1 cellular context compared by ENCODE assay signal in the genomic region with DNA sequence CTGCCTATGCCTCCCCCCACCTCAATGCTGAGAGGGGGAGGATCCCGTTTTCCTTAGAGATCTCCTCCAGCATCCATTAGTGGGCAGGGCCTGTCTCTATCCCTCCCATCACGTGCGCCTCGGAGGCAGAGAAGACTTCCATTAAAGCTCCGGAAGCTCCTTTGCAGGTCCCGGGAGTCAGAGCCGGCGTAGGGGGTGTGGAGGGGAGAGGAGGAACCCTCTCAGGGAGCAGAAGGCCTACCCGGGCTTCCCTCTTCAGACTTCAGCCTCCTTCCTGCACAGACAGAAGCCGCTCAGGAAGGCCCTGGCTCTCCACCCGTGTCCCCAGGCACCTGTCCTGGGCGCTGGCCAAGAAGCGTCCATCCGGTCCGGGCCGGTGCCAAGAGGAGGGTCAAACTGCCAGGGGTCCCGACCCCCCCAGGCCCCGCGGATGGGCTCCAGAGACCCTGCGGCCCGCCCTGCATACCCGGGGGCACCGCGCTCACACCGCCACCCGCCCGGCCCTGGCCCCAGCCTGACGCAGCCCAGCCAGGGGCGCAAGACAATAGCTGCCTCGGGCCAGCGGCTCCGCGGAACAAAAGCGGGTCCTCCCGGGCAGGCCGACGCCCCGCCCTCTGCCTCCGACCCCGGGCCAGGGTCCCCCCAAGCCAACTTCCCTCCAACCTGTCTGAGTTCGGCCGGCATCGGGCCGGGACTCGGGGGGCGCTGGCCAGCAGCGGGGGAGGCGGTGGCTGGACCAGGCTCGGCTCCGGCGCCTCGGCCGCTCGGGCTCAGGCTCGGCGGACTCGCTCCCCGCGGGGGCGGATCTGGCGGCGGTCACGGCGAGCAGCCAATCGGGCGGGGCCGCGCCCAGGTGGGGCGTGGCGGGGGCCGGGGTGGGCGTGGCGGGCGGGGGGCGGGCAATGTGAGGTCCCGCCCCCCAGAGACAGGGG.
TF ChIP-seq lines count a peak whose summit lies in the region.

No MANE protein-coding gene starts in this region.

TF ChIP-seq in K562, 482 proteins besides CTCF, POLR2A, EP300 and RAD21 (continued from another document and continues in another):
- no peak for TF ChIP-seq E2F5 (CRISPR knock-in tag; IDR thresholded peaks at IDR 0.05)
- no peak for TF ChIP-seq TGIF2 (CRISPR knock-in tag; IDR thresholded peaks at IDR 0.05)
- TF ChIP-seq GATAD2A (IDR thresholded peaks at IDR 0.05): peak; percentile 100
- TF ChIP-seq HMGN3 (IDR thresholded peaks at IDR 0.05; ENCODE audit: borderline replicate concordance, extremely low read depth, insufficient read length, low read depth, low read length): no peak
- no peak for TF ChIP-seq ZNF280A (IDR thresholded peaks at IDR 0.05; ENCODE audit: low read depth, partially characterized antibody)
- TF ChIP-seq HOXB6 (CRISPR knock-in tag; IDR thresholded peaks at IDR 0.05; ENCODE audit: borderline replicate concordance): no peak
- TF ChIP-seq SMAD4 (CRISPR knock-in tag; conservative IDR thresholded peaks at IDR 0.05): peak; percentile 84; the same call in 1 of the 2 replicates
- TF ChIP-seq, protein P1, sequence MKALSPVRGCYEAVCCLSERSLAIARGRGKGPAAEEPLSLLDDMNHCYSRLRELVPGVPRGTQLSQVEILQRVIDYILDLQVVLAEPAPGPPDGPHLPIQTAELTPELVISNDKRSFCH (CRISPR knock-in tag; IDR thresholded peaks at IDR 0.05): no peak
- TF ChIP-seq, protein P1 (tag; IDR thresholded peaks at IDR 0.05): peak; percentile 83
- peak; percentile 33 for TF ChIP-seq HCFC1 (IDR thresholded peaks at IDR 0.05; ENCODE audit: low read depth, low read length)
- 0 out of 2 replicates have a peak, but pooled peaks have one; percentile 65 for TF ChIP-seq ZNF76 (CRISPR knock-in tag; IDR thresholded peaks at IDR 0.05; ENCODE audit: borderline replicate concordance)
- TF ChIP-seq, protein P2, sequence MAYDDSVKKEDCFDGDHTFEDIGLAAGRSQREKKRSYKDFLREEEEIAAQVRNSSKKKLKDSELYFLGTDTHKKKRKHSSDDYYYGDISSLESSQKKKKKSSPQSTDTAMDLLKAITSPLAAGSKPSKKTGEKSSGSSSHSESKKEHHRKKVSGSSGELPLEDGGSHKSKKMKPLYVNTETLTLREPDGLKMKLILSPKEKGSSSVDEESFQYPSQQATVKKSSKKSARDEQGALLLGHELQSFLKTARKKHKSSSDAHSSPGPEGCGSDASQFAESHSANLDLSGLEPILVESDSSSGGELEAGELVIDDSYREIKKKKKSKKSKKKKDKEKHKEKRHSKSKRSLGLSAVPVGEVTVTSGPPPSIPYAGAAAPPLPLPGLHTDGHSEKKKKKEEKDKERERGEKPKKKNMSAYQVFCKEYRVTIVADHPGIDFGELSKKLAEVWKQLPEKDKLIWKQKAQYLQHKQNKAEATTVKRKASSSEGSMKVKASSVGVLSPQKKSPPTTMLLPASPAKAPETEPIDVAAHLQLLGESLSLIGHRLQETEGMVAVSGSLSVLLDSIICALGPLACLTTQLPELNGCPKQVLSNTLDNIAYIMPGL (CRISPR knock-in tag; IDR thresholded peaks at IDR 0.05): peak; percentile 27; the same call in 1 of the 2 replicates
- peak; percentile 97 for TF ChIP-seq PHB (CRISPR knock-in tag; IDR thresholded peaks at IDR 0.05)
- peak; percentile 79 for TF ChIP-seq SOX6 (IDR thresholded peaks at IDR 0.05)
- no peak for TF ChIP-seq ZNF695 (CRISPR knock-in tag; IDR thresholded peaks at IDR 0.05)
- TF ChIP-seq ARID2 (IDR thresholded peaks at IDR 0.05): no peak
- TF ChIP-seq FIP1L1 (IDR thresholded peaks at IDR 0.05; ENCODE audit: low read depth, low read length, poor library complexity, severe bottlenecking): peak; percentile 97
- peak; percentile 74 for TF ChIP-seq KDM5B (IDR thresholded peaks at IDR 0.05; ENCODE audit: insufficient replicate concordance, low read depth, low read length)
- no peak; the same call in 1 of the 2 replicates for TF ChIP-seq ZSCAN32 (CRISPR knock-in tag; IDR thresholded peaks at IDR 0.05)
- peak; percentile 84; the same call in 1 of the 2 replicates for TF ChIP-seq ZFPM2 (CRISPR knock-in tag; IDR thresholded peaks at IDR 0.05)
- peak in 1 of 2 experiments; percentile 47; a peak in 1 of 4 replicates for TF ChIP-seq MLLT1 (IDR thresholded peaks at IDR 0.05)
- TF ChIP-seq TRIM28 (IDR thresholded peaks at IDR 0.05): no peak; the same call in 1 of the 2 replicates
- 0 out of 2 replicates have a peak, but pooled peaks have one; percentile 7 for TF ChIP-seq RFX5 (IDR thresholded peaks at IDR 0.05; ENCODE audit: low read depth, low read length)
- TF ChIP-seq MYNN (IDR thresholded peaks at IDR 0.05): no peak
- no peak for TF ChIP-seq MYNN (CRISPR knock-in tag; IDR thresholded peaks at IDR 0.05)
- TF ChIP-seq ZEB2 (IDR thresholded peaks at IDR 0.05): peak; percentile 41; the same call in 1 of the 2 replicates
- TF ChIP-seq, protein P3, sequence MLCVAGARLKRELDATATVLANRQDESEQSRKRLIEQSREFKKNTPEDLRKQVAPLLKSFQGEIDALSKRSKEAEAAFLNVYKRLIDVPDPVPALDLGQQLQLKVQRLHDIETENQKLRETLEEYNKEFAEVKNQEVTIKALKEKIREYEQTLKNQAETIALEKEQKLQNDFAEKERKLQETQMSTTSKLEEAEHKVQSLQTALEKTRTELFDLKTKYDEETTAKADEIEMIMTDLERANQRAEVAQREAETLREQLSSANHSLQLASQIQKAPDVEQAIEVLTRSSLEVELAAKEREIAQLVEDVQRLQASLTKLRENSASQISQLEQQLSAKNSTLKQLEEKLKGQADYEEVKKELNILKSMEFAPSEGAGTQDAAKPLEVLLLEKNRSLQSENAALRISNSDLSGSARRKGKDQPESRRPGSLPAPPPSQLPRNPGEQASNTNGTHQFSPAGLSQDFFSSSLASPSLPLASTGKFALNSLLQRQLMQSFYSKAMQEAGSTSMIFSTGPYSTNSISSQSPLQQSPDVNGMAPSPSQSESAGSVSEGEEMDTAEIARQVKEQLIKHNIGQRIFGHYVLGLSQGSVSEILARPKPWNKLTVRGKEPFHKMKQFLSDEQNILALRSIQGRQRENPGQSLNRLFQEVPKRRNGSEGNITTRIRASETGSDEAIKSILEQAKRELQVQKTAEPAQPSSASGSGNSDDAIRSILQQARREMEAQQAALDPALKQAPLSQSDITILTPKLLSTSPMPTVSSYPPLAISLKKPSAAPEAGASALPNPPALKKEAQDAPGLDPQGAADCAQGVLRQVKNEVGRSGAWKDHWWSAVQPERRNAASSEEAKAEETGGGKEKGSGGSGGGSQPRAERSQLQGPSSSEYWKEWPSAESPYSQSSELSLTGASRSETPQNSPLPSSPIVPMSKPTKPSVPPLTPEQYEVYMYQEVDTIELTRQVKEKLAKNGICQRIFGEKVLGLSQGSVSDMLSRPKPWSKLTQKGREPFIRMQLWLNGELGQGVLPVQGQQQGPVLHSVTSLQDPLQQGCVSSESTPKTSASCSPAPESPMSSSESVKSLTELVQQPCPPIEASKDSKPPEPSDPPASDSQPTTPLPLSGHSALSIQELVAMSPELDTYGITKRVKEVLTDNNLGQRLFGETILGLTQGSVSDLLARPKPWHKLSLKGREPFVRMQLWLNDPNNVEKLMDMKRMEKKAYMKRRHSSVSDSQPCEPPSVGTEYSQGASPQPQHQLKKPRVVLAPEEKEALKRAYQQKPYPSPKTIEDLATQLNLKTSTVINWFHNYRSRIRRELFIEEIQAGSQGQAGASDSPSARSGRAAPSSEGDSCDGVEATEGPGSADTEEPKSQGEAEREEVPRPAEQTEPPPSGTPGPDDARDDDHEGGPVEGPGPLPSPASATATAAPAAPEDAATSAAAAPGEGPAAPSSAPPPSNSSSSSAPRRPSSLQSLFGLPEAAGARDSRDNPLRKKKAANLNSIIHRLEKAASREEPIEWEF (CRISPR knock-in tag; IDR thresholded peaks at IDR 0.05): no peak
- TF ChIP-seq NFATC3 (IDR thresholded peaks at IDR 0.05): peak; percentile 99
- no peak for TF ChIP-seq ZNF124 (CRISPR knock-in tag; IDR thresholded peaks at IDR 0.05)
- TF ChIP-seq, protein P4, sequence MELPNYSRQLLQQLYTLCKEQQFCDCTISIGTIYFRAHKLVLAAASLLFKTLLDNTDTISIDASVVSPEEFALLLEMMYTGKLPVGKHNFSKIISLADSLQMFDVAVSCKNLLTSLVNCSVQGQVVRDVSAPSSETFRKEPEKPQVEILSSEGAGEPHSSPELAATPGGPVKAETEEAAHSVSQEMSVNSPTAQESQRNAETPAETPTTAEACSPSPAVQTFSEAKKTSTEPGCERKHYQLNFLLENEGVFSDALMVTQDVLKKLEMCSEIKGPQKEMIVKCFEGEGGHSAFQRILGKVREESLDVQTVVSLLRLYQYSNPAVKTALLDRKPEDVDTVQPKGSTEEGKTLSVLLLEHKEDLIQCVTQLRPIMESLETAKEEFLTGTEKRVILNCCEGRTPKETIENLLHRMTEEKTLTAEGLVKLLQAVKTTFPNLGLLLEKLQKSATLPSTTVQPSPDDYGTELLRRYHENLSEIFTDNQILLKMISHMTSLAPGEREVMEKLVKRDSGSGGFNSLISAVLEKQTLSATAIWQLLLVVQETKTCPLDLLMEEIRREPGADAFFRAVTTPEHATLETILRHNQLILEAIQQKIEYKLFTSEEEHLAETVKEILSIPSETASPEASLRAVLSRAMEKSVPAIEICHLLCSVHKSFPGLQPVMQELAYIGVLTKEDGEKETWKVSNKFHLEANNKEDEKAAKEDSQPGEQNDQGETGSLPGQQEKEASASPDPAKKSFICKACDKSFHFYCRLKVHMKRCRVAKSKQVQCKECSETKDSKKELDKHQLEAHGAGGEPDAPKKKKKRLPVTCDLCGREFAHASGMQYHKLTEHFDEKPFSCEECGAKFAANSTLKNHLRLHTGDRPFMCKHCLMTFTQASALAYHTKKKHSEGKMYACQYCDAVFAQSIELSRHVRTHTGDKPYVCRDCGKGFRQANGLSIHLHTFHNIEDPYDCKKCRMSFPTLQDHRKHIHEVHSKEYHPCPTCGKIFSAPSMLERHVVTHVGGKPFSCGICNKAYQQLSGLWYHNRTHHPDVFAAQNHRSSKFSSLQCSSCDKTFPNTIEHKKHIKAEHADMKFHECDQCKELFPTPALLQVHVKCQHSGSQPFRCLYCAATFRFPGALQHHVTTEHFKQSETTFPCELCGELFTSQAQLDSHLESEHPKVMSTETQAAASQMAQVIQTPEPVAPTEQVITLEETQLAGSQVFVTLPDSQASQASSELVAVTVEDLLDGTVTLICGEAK (IDR thresholded peaks at IDR 0.05): peak; percentile 59; the same call in 1 of the 2 replicates
- TF ChIP-seq, protein P4 (CRISPR knock-in tag; IDR thresholded peaks at IDR 0.05): no peak
- TF ChIP-seq MTA1 (IDR thresholded peaks at IDR 0.05; ENCODE audit: borderline replicate concordance): no peak
- peak; percentile 27 for TF ChIP-seq HNRNPLL (IDR thresholded peaks at IDR 0.05; ENCODE audit: low read depth, low read length, poor library complexity, severe bottlenecking)
- no peak for TF ChIP-seq CBFA2T2 (conservative IDR thresholded peaks at IDR 0.05)
- no peak for TF ChIP-seq XRCC4 (IDR thresholded peaks at IDR 0.05; ENCODE audit: extremely low read depth, insufficient read depth, insufficient read length)
- TF ChIP-seq KLF13 (tag; IDR thresholded peaks at IDR 0.05; ENCODE audit: borderline replicate concordance, low read depth): peak; percentile 73; the same call in 1 of the 2 replicates
